In the genomic region with DNA sequence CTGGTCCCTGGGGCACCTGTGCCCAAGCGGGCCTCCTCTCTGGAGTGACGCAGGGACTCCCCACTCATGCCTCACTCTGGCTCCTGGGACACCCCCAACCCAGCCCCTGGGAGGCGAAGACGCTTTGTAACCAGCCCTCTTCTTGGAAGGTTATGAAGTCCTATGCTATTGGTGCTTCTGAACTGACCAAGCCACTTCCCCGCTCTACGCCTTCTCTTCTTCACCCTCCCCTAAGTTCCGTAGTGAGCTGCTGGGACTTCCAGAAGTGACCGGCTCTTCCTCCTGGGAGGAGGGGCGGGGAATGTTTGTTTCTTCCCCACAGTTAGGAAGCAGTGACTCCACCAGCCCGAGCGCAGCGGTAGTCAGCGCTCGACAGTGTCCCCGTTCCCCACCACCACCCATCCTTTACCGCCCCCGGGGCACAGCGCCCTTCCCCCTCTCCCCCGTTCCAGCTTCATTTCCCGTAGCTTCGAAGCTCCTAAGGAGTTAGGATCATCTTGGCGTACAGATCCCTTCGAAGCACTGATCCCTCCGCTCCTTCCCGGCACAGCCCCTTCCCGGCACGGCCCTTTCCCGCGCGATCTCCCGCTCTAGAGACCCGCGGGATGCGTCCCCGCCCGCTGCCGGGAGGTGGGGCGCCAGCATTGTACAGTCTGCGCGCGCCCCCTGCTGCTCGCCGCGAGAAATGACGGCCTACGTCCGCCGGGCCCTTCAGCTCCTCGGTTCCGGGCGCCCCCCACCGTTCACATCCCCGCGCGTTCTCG, we compare ENCODE assay signal across 8 cellular contexts. TPM values are rescaled to one million over a fixed set of nuclear protein-coding genes. Genes with fewer than 3 reads are reported as not detected.
DNase-seq lines count a peak whose midpoint lies in the region; ATAC-seq lines count a peak whose summit lies in the region.

No MANE protein-coding gene starts in this region.

- POLR2A ChIA-PET in activated CD4-positive, alpha-beta memory T cell treated with anti-CD3 and anti-CD28 coated beads, Interleukin-2, amount 10 ng/mL, durations not matched to agents 7 days and 5 days (lab: Charles Lee), result interaction anchor here (0.6 to 1.8 kb wide), 8 partner anchors 35 to 284 kb away, joined by 3 to 11 read pairs (median 4); partner anchors contain the start of genes CCT7, PRADC1 and SFXN5

- peaks cover 0 to 3% (median 0%) of the 10 kb centered on the region in 7 donors for H3K9me3 Mint-ChIP-seq in CD4-positive, CD25-positive, alpha-beta regulatory T cell
- no peaks in the 10 kb centered on the region for H3K9me3 Mint-ChIP-seq in activated CD4-positive, alpha-beta memory T cell treated with anti-CD3 and anti-CD28 coated beads, Interleukin-2, amount 10 ng/mL, durations not matched to agents 7 days and 5 days

- H3K9me3 ChIP-seq in CD4-positive, CD25-positive, alpha-beta regulatory T cell (ENCODE audit: control insufficient read depth in 2 of 2, low read length in 2 of 2), result no peaks in the 10 kb centered on the region

- ATAC-seq in CD4-positive, CD25-positive, alpha-beta regulatory T cell (ENCODE audit: low read depth in 2 of 2), result peak; percentile 89
- peak; percentile 88 for ATAC-seq in GM19397 (IDR thresholded peaks at IDR 0.05; ENCODE audit: unreplicated experiment)
- peak; percentile 84 for ATAC-seq in HG03521 (IDR thresholded peaks at IDR 0.05; ENCODE audit: unreplicated experiment)

- H3K4me1 ChIP-seq in CD4-positive, CD25-positive, alpha-beta regulatory T cell (ENCODE audit: control insufficient read depth, insufficient read depth, low read length, poor library complexity, severe bottlenecking), result peaks cover 26% of the 10 kb centered on the region

- H3K4me3 ChIP-seq in CD4-positive, CD25-positive, alpha-beta regulatory T cell (ENCODE audit: low read depth, low read length), result peak overlapping the region; percentile 66

- H3K36me3 Mint-ChIP-seq in CD4-positive, CD25-positive, alpha-beta regulatory T cell, result no peaks in the 10 kb centered on the region
- no peaks in the 10 kb centered on the region for H3K36me3 Mint-ChIP-seq in activated CD4-positive, alpha-beta memory T cell treated with anti-CD3 and anti-CD28 coated beads, Interleukin-2, amount 10 ng/mL, durations not matched to agents 7 days and 5 days (ENCODE audit: low read depth)

- H3K36me3 ChIP-seq in CD4-positive, CD25-positive, alpha-beta regulatory T cell (ENCODE audit: control insufficient read depth, insufficient read depth, low read length), result no peaks in the 10 kb centered on the region

- DNase-seq in CD4-positive, CD25-positive, alpha-beta regulatory T cell, result peak; percentile 79 to 87 (median 85)
- peak; percentile 75 for DNase-seq in NCI-H774 (lab: John Stamatoyannopoulos, UW)
- DNase-seq in activated CD4-positive, alpha-beta memory T cell treated with anti-CD3 and anti-CD28 coated beads, Interleukin-2, amount 10 ng/mL, durations not matched to agents 7 days and 5 days, result peak; percentile 88
- DNase-seq in ecto neural progenitor cell (ENCODE audit: low spot score), result peak; percentile 94
- peak; percentile 88 to 90 for DNase-seq in lung microvascular endothelial cell (ENCODE audit: low read depth in 2 of 2)
- DNase-seq in stimulated activated CD4-positive, alpha-beta T cell treated with anti-CD3 and anti-CD28 coated beads, TNF-alpha, amount 100 ng/mL, for 24 hours (ENCODE audit: low read depth in 3 of 3), result peak; percentile 80 to 89 (median 83)

- H3K4me3 Mint-ChIP-seq in CD4-positive, CD25-positive, alpha-beta regulatory T cell, result peak overlapping the region; percentile 76 to 92 (median 88)
- H3K4me3 Mint-ChIP-seq in activated CD4-positive, alpha-beta memory T cell treated with anti-CD3 and anti-CD28 coated beads, Interleukin-2, amount 10 ng/mL, durations not matched to agents 7 days and 5 days, result peak overlapping the region; percentile 77

- peaks cover 0 to 16% (median 9%) of the 10 kb centered on the region in 4 donors for H3K4me1 Mint-ChIP-seq in CD4-positive, CD25-positive, alpha-beta regulatory T cell
- peaks cover 20% of the 10 kb centered on the region for H3K4me1 Mint-ChIP-seq in activated CD4-positive, alpha-beta memory T cell treated with anti-CD3 and anti-CD28 coated beads, Interleukin-2, amount 10 ng/mL, durations not matched to agents 7 days and 5 days

- H3K27ac Mint-ChIP-seq in CD4-positive, CD25-positive, alpha-beta regulatory T cell, result peak overlapping the region in 1 of 3 donors; percentile 69
- no peak overlapping the region for H3K27ac Mint-ChIP-seq in activated CD4-positive, alpha-beta memory T cell treated with anti-CD3 and anti-CD28 coated beads, Interleukin-2, amount 10 ng/mL, durations not matched to agents 7 days and 5 days

- peaks cover 61% of the 10 kb centered on the region for H3K27me3 Mint-ChIP-seq in CD4-positive, CD25-positive, alpha-beta regulatory T cell
- peaks cover 58% of the 10 kb centered on the region for H3K27me3 Mint-ChIP-seq in activated CD4-positive, alpha-beta memory T cell treated with anti-CD3 and anti-CD28 coated beads, Interleukin-2, amount 10 ng/mL, durations not matched to agents 7 days and 5 days

- H3K27me3 ChIP-seq in CD4-positive, CD25-positive, alpha-beta regulatory T cell (ENCODE audit: control insufficient read depth, insufficient read depth, low read length), result peaks cover 9% of the 10 kb centered on the region

- CTCF ChIA-PET in activated CD4-positive, alpha-beta memory T cell treated with anti-CD3 and anti-CD28 coated beads, Interleukin-2, amount 10 ng/mL, durations not matched to agents 7 days and 5 days (lab: Charles Lee), result interaction anchor here (0.6 to 3.5 kb wide), 60 partner anchors 10 to 403 kb away, joined by 3 to 41 read pairs (median 5); partner anchors contain the start of genes CCT7, EGR4, PRADC1 and RAB11FIP5

- no peak overlapping the region for H3K27ac ChIP-seq in CD4-positive, CD25-positive, alpha-beta regulatory T cell (ENCODE audit: insufficient read depth, low read length, poor library complexity, severe bottlenecking)

RNA-seq across cellular contexts. Expression of gene NOTO, which starts 25.3 kb away (rescaled TPM):
- total RNA-seq in CD4-positive, CD25-positive, alpha-beta regulatory T cell, result not detected
- polyA plus RNA-seq in CD4-positive, CD25-positive, alpha-beta regulatory T cell, result not detected
- total RNA-seq in activated CD4-positive, alpha-beta memory T cell treated with anti-CD3 and anti-CD28 coated beads, Interleukin-2, amount 10 ng/mL, durations not matched to agents 7 days and 5 days, result not detected
- total RNA-seq in lung microvascular endothelial cell, result not detected in 2 replicates

RNA-seq across cellular contexts. Expression of gene SMYD5, which starts 37.0 kb away (rescaled TPM):
- total RNA-seq in CD4-positive, CD25-positive, alpha-beta regulatory T cell, result 30.3 TPM
- 10 to 100 TPM; 13.8 to 20.9 (median 17.7) TPM for polyA plus RNA-seq in CD4-positive, CD25-positive, alpha-beta regulatory T cell
- 10 to 100 TPM in 1 of 2 experiments, 1 to 10 TPM in 1; 8.9 to 14.3 TPM for total RNA-seq in activated CD4-positive, alpha-beta memory T cell treated with anti-CD3 and anti-CD28 coated beads, Interleukin-2, amount 10 ng/mL, durations not matched to agents 7 days and 5 days
- total RNA-seq in lung microvascular endothelial cell, result 9.4 and 11.1 TPM in 2 replicates

RNA-seq across cellular contexts. Expression of gene PRADC1, which starts 56.0 kb away (rescaled TPM):
- total RNA-seq in CD4-positive, CD25-positive, alpha-beta regulatory T cell, result 7.0 TPM
- polyA plus RNA-seq in CD4-positive, CD25-positive, alpha-beta regulatory T cell, result 10 to 100 TPM; 29.0 to 35.3 (median 32.7) TPM
- total RNA-seq in activated CD4-positive, alpha-beta memory T cell treated with anti-CD3 and anti-CD28 coated beads, Interleukin-2, amount 10 ng/mL, durations not matched to agents 7 days and 5 days, result 10 to 100 TPM; 10.1 to 10.7 TPM
- total RNA-seq in lung microvascular endothelial cell, result 19.2 and 24.4 TPM in 2 replicates

RNA-seq across cellular contexts. Expression of gene CCT7, which starts 57.0 kb away (rescaled TPM):
- total RNA-seq in CD4-positive, CD25-positive, alpha-beta regulatory T cell, result 114 TPM
- polyA plus RNA-seq in CD4-positive, CD25-positive, alpha-beta regulatory T cell, result 100 to 1,000 TPM; 239 to 287 (median 275) TPM
- 100 to 1,000 TPM; 259 to 262 TPM for total RNA-seq in activated CD4-positive, alpha-beta memory T cell treated with anti-CD3 and anti-CD28 coated beads, Interleukin-2, amount 10 ng/mL, durations not matched to agents 7 days and 5 days
- 318 and 353 TPM in 2 replicates for total RNA-seq in lung microvascular endothelial cell
